8 cellular contexts compared by ENCODE assay signal in genomic region chr12:11958216-11959091, GRCh38.
DNase-seq lines count a peak whose midpoint lies in the region; ATAC-seq, FAIRE-seq and TF ChIP-seq lines count a peak whose summit lies in the region.

No MANE protein-coding gene starts in this region.

- DNase-seq in BJ (ENCODE audit: low read depth) (peak; percentile 72), activated T-cell treated with anti-CD3 and anti-CD28 coated beads for 48 hours (ENCODE audit: low read depth) (peak; percentile 41), iPS-NIHi7 (ENCODE audit: extremely low spot score) (peak; percentile 64), hippocampal formation (lab: John Stamatoyannopoulos, UW) (no peak), frontal cortex (ENCODE audit: low spot score in 2 of 2) (no peak), NCI-H82 (lab: John Stamatoyannopoulos, UW) (no peak)

- POLR2A ChIA-PET in BJ (lab: Charles Lee): interaction anchor here (0.6 to 1.2 kb wide), 2 partner anchors 9 to 383 kb away, joined by 5 to 6 read pairs; no protein-coding TSS in a partner anchor

- FAIRE-seq in frontal cortex (lab: Jason Lieb, UNC): no peak

- no peaks in the 10 kb centered on the region for H3K36me3 ChIP-seq in BJ (ENCODE audit: control insufficient read depth, insufficient read depth, low read length)

- no peak overlapping the region for H3K4me3 ChIP-seq in BJ (ENCODE audit: low read depth, low read length)

- 0 out of 2 replicates have a peak, but pooled peaks have one; percentile 23 for TF ChIP-seq CTCF in BJ (IDR thresholded peaks at IDR 0.05; ENCODE audit: insufficient read depth, low read depth, low read length)

- CTCF ChIA-PET in BJ (lab: Yijun Ruan, JAX): interaction anchor here (1.0 to 1.1 kb wide), 2 partner anchors 8 to 17 kb away, joined by 5 to 7 read pairs; no protein-coding TSS in a partner anchor

- ATAC-seq in HG03432 (IDR thresholded peaks at IDR 0.05; ENCODE audit: unreplicated experiment): peak; percentile 61
- ATAC-seq in GM21367 (IDR thresholded peaks at IDR 0.05; ENCODE audit: unreplicated experiment): no peak

- peaks cover 6% of the 10 kb centered on the region; the same call in 1 of the 2 replicates for H3K27me3 ChIP-seq in BJ (ENCODE audit: control insufficient read depth, insufficient read depth, low read length)

Comparison
In these comparisons a context has a peak if more than half of its experiments do, and no peak if none do; other contexts are left out.
1. DNase-seq: peak in BJ (single experiment), activated T-cell treated with anti-CD3 and anti-CD28 coated beads for 48 hours (single experiment) and iPS-NIHi7 (single experiment); none in hippocampal formation (0 of 2), frontal cortex (0 of 2) and NCI-H82 (single experiment).